ENCODE assay signal across 8 cellular contexts in genomic region chr19:19488875-19489690, GRCh38. TPM values are rescaled to one million over a fixed set of nuclear protein-coding genes. Genes with fewer than 3 reads are reported as not detected.
DNase-seq lines count a peak whose midpoint lies in the region; ATAC-seq and TF ChIP-seq lines count a peak whose summit lies in the region.

No MANE protein-coding gene starts in this region.

- H3K27ac Mint-ChIP-seq in activated T-helper 2 cell treated with anti-CD3 and anti-CD28 coated beads, Interferon-gamma antibody, Interleukin-2, Interleukin-4, amounts not matched to agents 10 μg/mL and 5 μg/mL and 100 μg/mL, durations not matched to agents 14 hours and 24 hours and 36 hours = peak overlapping the region; percentile 98
- H3K27ac Mint-ChIP-seq in nephron progenitor cell = peak overlapping the region; percentile 99

- TF ChIP-seq CTCF in nephron progenitor cell (IDR thresholded peaks at IDR 0.05) = no peak

- ATAC-seq in GM18868 (IDR thresholded peaks at IDR 0.05; ENCODE audit: unreplicated experiment) (peak; percentile 70), HG03457 (IDR thresholded peaks at IDR 0.05; ENCODE audit: unreplicated experiment) (peak; percentile 41)
- peak; percentile 84 for ATAC-seq in stimulated activated naive CD8-positive, alpha-beta T cell treated with anti-CD3 and anti-CD28 coated beads, Interleukin-15, Interleukin-2, amounts not matched to agents 100 U/mL and 50 U/mL, for 24 hours

- H3K9me3 Mint-ChIP-seq in activated T-helper 2 cell treated with anti-CD3 and anti-CD28 coated beads, Interferon-gamma antibody, Interleukin-2, Interleukin-4, amounts not matched to agents 10 μg/mL and 5 μg/mL and 100 μg/mL, durations not matched to agents 14 hours and 24 hours and 36 hours = no peaks in the 10 kb centered on the region
- H3K9me3 Mint-ChIP-seq in nephron progenitor cell = no peaks in the 10 kb centered on the region

- peaks cover 20% of the 10 kb centered on the region for H3K36me3 Mint-ChIP-seq in activated T-helper 2 cell treated with anti-CD3 and anti-CD28 coated beads, Interferon-gamma antibody, Interleukin-2, Interleukin-4, amounts not matched to agents 10 μg/mL and 5 μg/mL and 100 μg/mL, durations not matched to agents 14 hours and 24 hours and 36 hours (ENCODE audit: low read depth)
- no peaks in the 10 kb centered on the region for H3K36me3 Mint-ChIP-seq in nephron progenitor cell (ENCODE audit: low read depth)

- H3K36me3 ChIP-seq in ACC112 (ENCODE audit: insufficient read depth, low read length) = no peaks in the 10 kb centered on the region

- H3K4me3 ChIP-seq in ACC112 (ENCODE audit: low read depth, low read length) = no peak overlapping the region

- H2AFZ ChIP-seq in ACC112 (ENCODE audit: low read length, unreplicated experiment) = peak overlapping the region; percentile 39

- peaks cover 24% of the 10 kb centered on the region for H3K79me2 ChIP-seq in ACC112 (ENCODE audit: control insufficient read depth, insufficient read depth, low read length, unreplicated experiment)

- DNase-seq in RPMI8226 = peak; percentile 60
- peak; percentile 93 for DNase-seq in activated T-helper 2 cell treated with anti-CD3 and anti-CD28 coated beads, Interferon-gamma antibody, Interleukin-2, Interleukin-4, amounts not matched to agents 10 μg/mL and 5 μg/mL and 100 μg/mL, durations not matched to agents 14 hours and 24 hours and 36 hours (ENCODE audit: low spot score)
- peak; percentile 97 for DNase-seq in fibroblast of peridontal ligament (ENCODE audit: extremely low read depth)
- DNase-seq in nephron progenitor cell = peak; percentile 76
- peak; percentile 74 for DNase-seq in stimulated activated naive CD8-positive, alpha-beta T cell treated with anti-CD3 and anti-CD28 coated beads, Interleukin-15, Interleukin-2, amounts not matched to agents 100 U/mL and 50 U/mL, for 24 hours

- H3K4me1 ChIP-seq in ACC112 (ENCODE audit: control insufficient read depth, insufficient read depth, low read length, unreplicated experiment) = peaks cover 35% of the 10 kb centered on the region

- intact Hi-C loops in activated T-helper 2 cell treated with anti-CD3 and anti-CD28 coated beads, Interferon-gamma antibody, Interleukin-2, Interleukin-4, amounts not matched to agents 10 μg/mL and 5 μg/mL and 100 μg/mL, durations not matched to agents 14 hours and 24 hours and 36 hours (cut with micrococcal nuclease) = loop anchor here (1.0 to 5.0 kb wide), 3 partner anchors 30 to 82 kb away; no protein-coding TSS in a partner anchor

- H3K27me3 ChIP-seq in ACC112 (ENCODE audit: insufficient read depth, low read length) = no peaks in the 10 kb centered on the region

- H3K27me3 Mint-ChIP-seq in activated T-helper 2 cell treated with anti-CD3 and anti-CD28 coated beads, Interferon-gamma antibody, Interleukin-2, Interleukin-4, amounts not matched to agents 10 μg/mL and 5 μg/mL and 100 μg/mL, durations not matched to agents 14 hours and 24 hours and 36 hours (ENCODE audit: low read depth) = no peaks in the 10 kb centered on the region
- H3K27me3 Mint-ChIP-seq in nephron progenitor cell (ENCODE audit: low read depth, poor library complexity) = no peaks in the 10 kb centered on the region

- H3K4me1 Mint-ChIP-seq in activated T-helper 2 cell treated with anti-CD3 and anti-CD28 coated beads, Interferon-gamma antibody, Interleukin-2, Interleukin-4, amounts not matched to agents 10 μg/mL and 5 μg/mL and 100 μg/mL, durations not matched to agents 14 hours and 24 hours and 36 hours (ENCODE audit: low read depth) = peaks cover 36% of the 10 kb centered on the region
- H3K4me1 Mint-ChIP-seq in nephron progenitor cell = peaks cover 62% of the 10 kb centered on the region

- peak overlapping the region; percentile 53 for H3K4me3 Mint-ChIP-seq in activated T-helper 2 cell treated with anti-CD3 and anti-CD28 coated beads, Interferon-gamma antibody, Interleukin-2, Interleukin-4, amounts not matched to agents 10 μg/mL and 5 μg/mL and 100 μg/mL, durations not matched to agents 14 hours and 24 hours and 36 hours (ENCODE audit: low read depth)
- H3K4me3 Mint-ChIP-seq in nephron progenitor cell = peak overlapping the region; percentile 61

- peak overlapping the region; percentile 96 for H3K27ac ChIP-seq in ACC112 (ENCODE audit: low read depth, low read length)

RNA-seq across cellular contexts. Expression of gene TSSK6, which starts 26.3 kb away (rescaled TPM):
- 2.6 and 2.9 TPM in 2 replicates for total RNA-seq in activated T-helper 2 cell treated with anti-CD3 and anti-CD28 coated beads, Interferon-gamma antibody, Interleukin-2, Interleukin-4, amounts not matched to agents 10 μg/mL and 5 μg/mL and 100 μg/mL, durations not matched to agents 14 hours and 24 hours and 36 hours

RNA-seq across cellular contexts. Expression of gene NDUFA13, which starts 26.9 kb away (rescaled TPM):
- total RNA-seq in activated T-helper 2 cell treated with anti-CD3 and anti-CD28 coated beads, Interferon-gamma antibody, Interleukin-2, Interleukin-4, amounts not matched to agents 10 μg/mL and 5 μg/mL and 100 μg/mL, durations not matched to agents 14 hours and 24 hours and 36 hours = 381 and 393 TPM in 2 replicates

RNA-seq across cellular contexts. Expression of gene YJEFN3, which starts 39.6 kb away (rescaled TPM):
- 9.0 and 9.7 TPM in 2 replicates for total RNA-seq in activated T-helper 2 cell treated with anti-CD3 and anti-CD28 coated beads, Interferon-gamma antibody, Interleukin-2, Interleukin-4, amounts not matched to agents 10 μg/mL and 5 μg/mL and 100 μg/mL, durations not matched to agents 14 hours and 24 hours and 36 hours

RNA-seq across cellular contexts. Expression of gene CILP2, which starts 49.0 kb away (rescaled TPM):
- total RNA-seq in activated T-helper 2 cell treated with anti-CD3 and anti-CD28 coated beads, Interferon-gamma antibody, Interleukin-2, Interleukin-4, amounts not matched to agents 10 μg/mL and 5 μg/mL and 100 μg/mL, durations not matched to agents 14 hours and 24 hours and 36 hours = 0.14 and 0.21 TPM in 2 replicates
